ENCODE assay signal across 13 cellular contexts in the genomic region with DNA sequence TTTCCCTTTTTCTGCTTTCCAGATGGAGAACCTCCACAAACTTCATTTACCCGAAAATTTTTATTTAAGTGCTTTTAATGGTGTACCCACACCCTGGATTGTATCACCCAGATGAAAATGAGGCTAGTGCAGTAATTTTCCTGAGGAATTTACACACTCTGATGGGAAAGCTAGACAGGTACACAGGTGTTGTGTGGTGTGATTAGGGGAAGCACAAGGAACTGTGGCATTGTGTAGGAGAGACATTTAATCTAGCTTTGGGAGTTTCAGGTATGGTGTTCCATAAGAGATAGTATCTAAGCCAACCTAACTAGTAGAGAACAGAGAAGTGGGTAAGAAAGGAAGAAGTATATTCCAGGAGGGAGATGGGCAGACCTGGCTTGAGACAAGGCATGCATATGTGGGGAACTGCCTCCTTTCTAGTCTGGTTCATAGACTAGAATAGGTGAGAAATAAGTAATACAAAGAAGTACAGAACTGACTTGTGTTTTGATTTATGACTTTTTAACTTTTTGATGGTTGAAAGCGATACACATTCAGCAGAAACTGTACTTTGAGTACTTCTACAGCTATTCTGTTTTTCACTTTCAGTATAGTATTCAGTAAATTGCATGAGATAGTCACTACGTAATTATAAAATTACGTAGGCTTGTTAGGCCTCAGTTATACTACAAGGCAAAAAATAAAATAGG. TPM values are rescaled to one million over a fixed set of nuclear protein-coding genes. Genes with fewer than 3 reads are reported as not detected.
DNase-seq lines count a peak whose midpoint lies in the region; ATAC-seq and TF ChIP-seq lines count a peak whose summit lies in the region.
"Had no signal": no experiment of that assay in that cellular context is flagged by ENCODE, and none has a peak within 500 bp of the region (broad histone marks: within the 10 kb centered on the region; RNA-seq: fewer than 3 reads in every experiment).

No MANE protein-coding gene starts in this region.

- CTCF ChIA-PET in activated CD8-positive, alpha-beta T cell treated with anti-CD3 and anti-CD28 coated beads for 36 hours (lab: Charles Lee) = interaction anchor here (0.7 to 2.7 kb wide), 5 partner anchors 16 to 283 kb away, joined by 3 to 12 read pairs (median 5); no protein-coding TSS in a partner anchor
- CTCF ChIA-PET in activated CD8-positive, alpha-beta T cell treated with anti-CD3 and anti-CD28 coated beads, Interleukin-2, amount 10 ng/mL, durations not matched to agents 7 days and 5 days (lab: Charles Lee) = interaction anchor here (1.2 to 1.6 kb wide), 2 partner anchors 55 to 209 kb away, joined by 3 to 4 read pairs; no protein-coding TSS in a partner anchor

- WGBS in thyroid gland, 2 donors = 96% methylated on average over 4 of the region's 4 CpGs

- no peaks in the 10 kb centered on the region for H3K27me3 ChIP-seq in thyroid gland
- H3K27me3 ChIP-seq: upper lobe of right lung had no signal

- POLR2A ChIA-PET in activated CD8-positive, alpha-beta T cell treated with anti-CD3 and anti-CD28 coated beads for 36 hours (lab: Charles Lee) = interaction anchor here (0.6 to 1.6 kb wide), 4 partner anchors 9 to 168 kb away, joined by 3 to 4 read pairs (median 4); partner anchors contain the start of genes CCT5 and MARCHF6
- POLR2A ChIA-PET in activated CD8-positive, alpha-beta T cell treated with anti-CD3 and anti-CD28 coated beads, Interleukin-2, amount 10 ng/mL, durations not matched to agents 7 days and 5 days (lab: Charles Lee) = interaction anchor here (1.2 kb wide), 1 partner anchor 66 kb away, joined by 3 read pairs; the partner anchor contains the start of gene MARCHF6

- peaks cover 34% of the 10 kb centered on the region for H3K4me1 Mint-ChIP-seq in activated CD8-positive, alpha-beta T cell treated with anti-CD3 and anti-CD28 coated beads for 36 hours (ENCODE audit: low read depth)
- H3K4me1 Mint-ChIP-seq in activated CD8-positive, alpha-beta T cell treated with anti-CD3 and anti-CD28 coated beads, Interleukin-2, amount 10 ng/mL, durations not matched to agents 7 days and 5 days (ENCODE audit: low read depth) = peaks cover 22% of the 10 kb centered on the region
- H3K4me1 Mint-ChIP-seq in activated naive CD8-positive, alpha-beta T cell treated with anti-CD3 and anti-CD28 coated beads for 36 hours = peaks cover 30% of the 10 kb centered on the region

- intact Hi-C loops in activated CD8-positive, alpha-beta T cell treated with anti-CD3 and anti-CD28 coated beads for 36 hours (cut with micrococcal nuclease) = no loop called here
- intact Hi-C loops in thyroid gland (cut with DNase I) = no loop called here

- H3K27me3 Mint-ChIP-seq in activated CD8-positive, alpha-beta T cell treated with anti-CD3 and anti-CD28 coated beads for 36 hours = no peaks in the 10 kb centered on the region
- H3K27me3 Mint-ChIP-seq in activated CD8-positive, alpha-beta T cell treated with anti-CD3 and anti-CD28 coated beads, Interleukin-2, amount 10 ng/mL, durations not matched to agents 7 days and 5 days (ENCODE audit: low read depth) = no peaks in the 10 kb centered on the region
- no peaks in the 10 kb centered on the region for H3K27me3 Mint-ChIP-seq in activated naive CD8-positive, alpha-beta T cell treated with anti-CD3 and anti-CD28 coated beads for 36 hours
- H3K27me3 Mint-ChIP-seq: activated naive CD8-positive, alpha-beta T cell treated with anti-CD3 and anti-CD28 coated beads, Interleukin-2, amount 10 ng/mL, durations not matched to agents 7 days and 5 days had no signal

- peaks cover 59 to 61% of the 10 kb centered on the region in 2 donors for H3K36me3 ChIP-seq in thyroid gland
- H3K36me3 ChIP-seq: prostate gland had no signal

- no peaks in the 10 kb centered on the region for H3K4me1 ChIP-seq in thyroid gland
- H3K4me1 ChIP-seq: prostate gland had no signal

- DNase-seq in activated CD8-positive, alpha-beta T cell treated with anti-CD3 and anti-CD28 coated beads for 36 hours = no peak
- DNase-seq in activated CD8-positive, alpha-beta T cell treated with anti-CD3 and anti-CD28 coated beads, Interleukin-2, amount 10 ng/mL, durations not matched to agents 7 days and 5 days = no peak
- DNase-seq in activated naive CD8-positive, alpha-beta T cell treated with anti-CD3 and anti-CD28 coated beads for 36 hours = no peak
- no peak for DNase-seq in thyroid gland
- DNase-seq in NCI-H446 (lab: John Stamatoyannopoulos, UW) = no peak
- DNase-seq in activated gamma-delta T cell (lab: John Stamatoyannopoulos, UW) = no peak
- DNase-seq: activated naive CD8-positive, alpha-beta T cell treated with anti-CD3 and anti-CD28 coated beads, Interleukin-2, amount 10 ng/mL, durations not matched to agents 7 days and 5 days; cerebellar nuclear complex; left cardiac atrium; upper lobe of right lung had no signal

- H3K27ac ChIP-seq in thyroid gland = no peak overlapping the region
- H3K27ac ChIP-seq: prostate gland, upper lobe of right lung had no signal

- TF ChIP-seq CTCF in activated CD8-positive, alpha-beta T cell treated with anti-CD3 and anti-CD28 coated beads for 36 hours (IDR thresholded peaks at IDR 0.05) = no peak
- TF ChIP-seq CTCF in thyroid gland (IDR thresholded peaks at IDR 0.05) = no peak

- H3K4me3 Mint-ChIP-seq in activated CD8-positive, alpha-beta T cell treated with anti-CD3 and anti-CD28 coated beads for 36 hours = no peak overlapping the region
- H3K4me3 Mint-ChIP-seq in activated CD8-positive, alpha-beta T cell treated with anti-CD3 and anti-CD28 coated beads, Interleukin-2, amount 10 ng/mL, durations not matched to agents 7 days and 5 days = no peak overlapping the region
- no peak overlapping the region for H3K4me3 Mint-ChIP-seq in activated naive CD8-positive, alpha-beta T cell treated with anti-CD3 and anti-CD28 coated beads for 36 hours
- H3K4me3 Mint-ChIP-seq: activated naive CD8-positive, alpha-beta T cell treated with anti-CD3 and anti-CD28 coated beads, Interleukin-2, amount 10 ng/mL, durations not matched to agents 7 days and 5 days had no signal

- peaks cover 62% of the 10 kb centered on the region for H3K36me3 Mint-ChIP-seq in activated CD8-positive, alpha-beta T cell treated with anti-CD3 and anti-CD28 coated beads for 36 hours (ENCODE audit: low read depth)
- H3K36me3 Mint-ChIP-seq in activated CD8-positive, alpha-beta T cell treated with anti-CD3 and anti-CD28 coated beads, Interleukin-2, amount 10 ng/mL, durations not matched to agents 7 days and 5 days (ENCODE audit: low read depth) = peaks cover 65% of the 10 kb centered on the region
- H3K36me3 Mint-ChIP-seq in activated naive CD8-positive, alpha-beta T cell treated with anti-CD3 and anti-CD28 coated beads for 36 hours = peaks cover 50% of the 10 kb centered on the region

- ATAC-seq in activated CD8-positive, alpha-beta T cell treated with anti-CD3 and anti-CD28 coated beads for 36 hours = peak; percentile 66
- ATAC-seq in activated CD8-positive, alpha-beta T cell treated with anti-CD3 and anti-CD28 coated beads, Interleukin-2, amount 10 ng/mL, durations not matched to agents 7 days and 5 days = no peak
- ATAC-seq in GM19455 (IDR thresholded peaks at IDR 0.05; ENCODE audit: unreplicated experiment) (peak; percentile 69), HG02885 (IDR thresholded peaks at IDR 0.05; ENCODE audit: poor library complexity, unreplicated experiment) (peak; percentile 81)
- ATAC-seq: left cardiac atrium, upper lobe of right lung had no signal

- no peak overlapping the region for H3K4me3 ChIP-seq in thyroid gland (replicated peaks in 1 of 3)
- H3K4me3 ChIP-seq: prostate gland, upper lobe of right lung had no signal

- H3K27ac Mint-ChIP-seq in activated CD8-positive, alpha-beta T cell treated with anti-CD3 and anti-CD28 coated beads for 36 hours = no peak overlapping the region
- H3K27ac Mint-ChIP-seq in activated CD8-positive, alpha-beta T cell treated with anti-CD3 and anti-CD28 coated beads, Interleukin-2, amount 10 ng/mL, durations not matched to agents 7 days and 5 days = no peak overlapping the region
- peak overlapping the region; percentile 4 for H3K27ac Mint-ChIP-seq in activated naive CD8-positive, alpha-beta T cell treated with anti-CD3 and anti-CD28 coated beads for 36 hours
- H3K27ac Mint-ChIP-seq: activated naive CD8-positive, alpha-beta T cell treated with anti-CD3 and anti-CD28 coated beads, Interleukin-2, amount 10 ng/mL, durations not matched to agents 7 days and 5 days had no signal

- H3K9me3 ChIP-seq in thyroid gland = no peaks in the 10 kb centered on the region
- H3K9me3 ChIP-seq: prostate gland, upper lobe of right lung had no signal

- H3K9me3 Mint-ChIP-seq in activated CD8-positive, alpha-beta T cell treated with anti-CD3 and anti-CD28 coated beads for 36 hours = no peaks in the 10 kb centered on the region
- no peaks in the 10 kb centered on the region for H3K9me3 Mint-ChIP-seq in activated CD8-positive, alpha-beta T cell treated with anti-CD3 and anti-CD28 coated beads, Interleukin-2, amount 10 ng/mL, durations not matched to agents 7 days and 5 days (ENCODE audit: insufficient read depth)
- H3K9me3 Mint-ChIP-seq in activated naive CD8-positive, alpha-beta T cell treated with anti-CD3 and anti-CD28 coated beads for 36 hours = no peaks in the 10 kb centered on the region
- H3K9me3 Mint-ChIP-seq: activated naive CD8-positive, alpha-beta T cell treated with anti-CD3 and anti-CD28 coated beads, Interleukin-2, amount 10 ng/mL, durations not matched to agents 7 days and 5 days had no signal

- no peak for TF ChIP-seq POLR2A in thyroid gland (IDR thresholded peaks at IDR 0.05)

RNA-seq across cellular contexts. Expression of gene ROPN1L, which starts 22.9 kb away (rescaled TPM):
- not detected for total RNA-seq in activated CD8-positive, alpha-beta T cell treated with anti-CD3 and anti-CD28 coated beads for 36 hours
- total RNA-seq in activated CD8-positive, alpha-beta T cell treated with anti-CD3 and anti-CD28 coated beads, Interleukin-2, amount 10 ng/mL, durations not matched to agents 7 days and 5 days = 1 to 10 TPM; 1.4 to 2.2 TPM
- total RNA-seq in activated naive CD8-positive, alpha-beta T cell treated with anti-CD3 and anti-CD28 coated beads for 36 hours = not detected
- total RNA-seq in thyroid gland = 1 to 10 TPM in 3 of 4 donors, not detected in 1; 2.0 to 3.0 (median 2.1) TPM
